ENCODE assay signal across 8 cellular contexts in genomic region chr19:19540707-19541515, GRCh38. TPM values are rescaled to one million over a fixed set of nuclear protein-coding genes. Genes with fewer than 3 reads are reported as not detected.
DNase-seq lines count a peak whose midpoint lies in the region; ATAC-seq, FAIRE-seq and TF ChIP-seq lines count a peak whose summit lies in the region.

No MANE protein-coding gene starts in this region.

- TF ChIP-seq CTCF in PC-3 (conservative IDR thresholded peaks at IDR 0.05; ENCODE audit: low read depth, low read length) = peak; percentile 34; the same call in 1 of the 2 replicates
- no peak for TF ChIP-seq CTCF in D721Med (IDR thresholded peaks at IDR 0.05; ENCODE audit: insufficient read depth, missing control alignments)

- H3K27ac ChIP-seq in PC-3 (ENCODE audit: low read length) = no peak overlapping the region

- CTCF ChIA-PET in PC-3 (lab: Charles Lee) = interaction anchor here (0.6 to 1.0 kb wide), 2 partner anchors 12 to 36 kb away, joined by 3 to 4 read pairs; no protein-coding TSS in a partner anchor

- peak overlapping the region; percentile 41 for H3K9ac ChIP-seq in PC-3 (ENCODE audit: low read length)
- no peak overlapping the region for H3K9ac ChIP-seq in iPS-15b (ENCODE audit: low read depth, low read length)

- H3F3A ChIP-seq in PC-3 (ENCODE audit: low read length, unreplicated experiment) = no peaks in the 10 kb centered on the region

- no peaks in the 10 kb centered on the region for H3K36me3 ChIP-seq in PC-3 (ENCODE audit: low read depth, low read length)
- no peaks in the 10 kb centered on the region for H3K36me3 ChIP-seq in iPS-15b (ENCODE audit: control insufficient read depth, insufficient read depth, low read length)

- peaks cover 9% of the 10 kb centered on the region; the same call in 1 of the 2 replicates for H3K4me1 ChIP-seq in PC-3 (ENCODE audit: insufficient read depth, low read length)
- H3K4me1 ChIP-seq in iPS-15b (ENCODE audit: control insufficient read depth, insufficient read depth, low read length) = no peaks in the 10 kb centered on the region

- peak overlapping the region; percentile 90 for H2AFZ ChIP-seq in PC-3 (ENCODE audit: low read length)

- intact Hi-C loops in PC-3 (cut with micrococcal nuclease) = no loop called here

- no peaks in the 10 kb centered on the region for H4K20me1 ChIP-seq in PC-3 (ENCODE audit: low read length)

- peak; percentile 94 for ATAC-seq in PC-3
- ATAC-seq in GM18520 (IDR thresholded peaks at IDR 0.05; ENCODE audit: unreplicated experiment) = no peak

- BruUV-seq in PC-3 (replicated peaks; lab: Mats Ljungman, UMichigan) = no TSS peak

- no peaks in the 10 kb centered on the region for H3K9me2 ChIP-seq in PC-3 (replicated peaks; ENCODE audit: low read length)

- no peak for FAIRE-seq in D721Med (lab: Jason Lieb, UNC)

- DNase-seq in DMS153 (lab: John Stamatoyannopoulos, UW) (peak; percentile 67), DMS153 treated with DMSO at 0.1 percent for 48 hours (lab: John Stamatoyannopoulos, UW; ENCODE audit: unreplicated experiment) (no peak), PC-3 (peak; percentile 93), D721Med (ENCODE audit: insufficient read length, low spot score) (no peak)
- DNase-seq in activated gamma-delta T cell treated with anti-CD3 and anti-CD28 coated beads, Interleukin-2, amount 50 U/mL, for 16 hours (ENCODE audit: low read depth) = peak; percentile 52
- DNase-seq in stimulated activated CD4-positive, alpha-beta T cell treated with anti-CD3 and anti-CD28 coated beads, TNF-alpha, amount 100 ng/mL, for 1 hour (ENCODE audit: low read depth in 3 of 3, low spot score in 1 of 3) = peak; percentile 29 to 72 (median 46)

- no peaks in the 10 kb centered on the region for H3K9me3 ChIP-seq in PC-3 (ENCODE audit: low read length)
- no peaks in the 10 kb centered on the region for H3K9me3 ChIP-seq in iPS-15b (ENCODE audit: control insufficient read depth, insufficient read depth, low read length)

- POLR2A ChIA-PET in PC-3 (lab: Charles Lee; ENCODE audit: unreplicated experiment) = interaction anchor here (0.6 kb wide), 2 partner anchors 12 to 62 kb away, joined by 3 to 4 read pairs; no protein-coding TSS in a partner anchor

- H3K27me3 ChIP-seq in PC-3 (ENCODE audit: low read length) = no peaks in the 10 kb centered on the region
- H3K27me3 ChIP-seq in iPS-15b (ENCODE audit: control insufficient read depth, insufficient read depth, low read length) = peaks cover 22% of the 10 kb centered on the region

- peak overlapping the region; percentile 68 for H3K4me3 ChIP-seq in PC-3 (ENCODE audit: low read length)
- H3K4me3 ChIP-seq in iPS-15b (ENCODE audit: low read depth, low read length) = peak overlapping the region; percentile 71

- H3K4me2 ChIP-seq in PC-3 (ENCODE audit: low read length) = peak overlapping the region; percentile 86

- no peaks in the 10 kb centered on the region for H3K79me2 ChIP-seq in PC-3 (ENCODE audit: low read length)

RNA-seq across cellular contexts. Expression of gene CILP2, which starts 2.8 kb away (rescaled TPM):
- total RNA-seq in PC-3 (2014; rRNA removed) = 2.0 and 2.5 TPM in 2 replicates

RNA-seq across cellular contexts. Expression of gene YJEFN3, which starts 12.2 kb away (rescaled TPM):
- total RNA-seq in PC-3 (2014; rRNA removed) = 6.5 and 8.1 TPM in 2 replicates

RNA-seq across cellular contexts. Expression of gene NDUFA13, which starts 24.9 kb away (rescaled TPM):
- 380 and 481 TPM in 2 replicates for total RNA-seq in PC-3 (2014; rRNA removed)

RNA-seq across cellular contexts. Expression of gene TSSK6, which starts 25.6 kb away (rescaled TPM):
- 4.5 and 4.9 TPM in 2 replicates for total RNA-seq in PC-3 (2014; rRNA removed)

Comparison
In these comparisons a context has a peak if more than half of its experiments do, and no peak if none do; other contexts are left out.
1. DNase-seq: peak in DMS153 (single experiment), PC-3 (single experiment), activated gamma-delta T cell treated with anti-CD3 and anti-CD28 coated beads, Interleukin-2, amount 50 U/mL, for 16 hours (single experiment) and stimulated activated CD4-positive, alpha-beta T cell treated with anti-CD3 and anti-CD28 coated beads, TNF-alpha, amount 100 ng/mL, for 1 hour (3 of 3); none in DMS153 treated with DMSO at 0.1 percent for 48 hours (single experiment) and D721Med (single experiment).